ENCODE assay signal across 8 cellular contexts in genomic region chr7:22885824-22886255, GRCh38.
A peak's percentile ranks its signal among the peaks of the same experiment; 100 is the strongest.
DNase-seq lines count a peak whose midpoint lies in the region; ATAC-seq, FAIRE-seq and TF ChIP-seq lines count a peak whose summit lies in the region.

No MANE protein-coding gene starts in this region.

- no peak for FAIRE-seq in H54 (lab: Jason Lieb, UNC)

- ATAC-seq in GM21367 (IDR thresholded peaks at IDR 0.05; ENCODE audit: unreplicated experiment) (peak; percentile 86), HG03575 (IDR thresholded peaks at IDR 0.05; ENCODE audit: extremely low read depth, insufficient number of reproducible peaks, low FRiP score, unreplicated experiment) (peak; percentile 76), esophagus mucosa (no peak)

- TF ChIP-seq POLR2A in H54 (IDR thresholded peaks at IDR 0.05; ENCODE audit: low read depth, low read length) = no peak

- DNase-seq in EH (ENCODE audit: low read depth) = peak; percentile 49
- DNase-seq in activated CD4-positive, CD25-positive, alpha-beta regulatory T cell treated with anti-CD3 and anti-CD28 coated beads, Interleukin-2, amount 50 U/mL, for 16 hours (ENCODE audit: low read depth, low spot score) = peak; percentile 17
- peak; percentile 21 for DNase-seq in kidney tubule cell (ENCODE audit: low spot score)
- DNase-seq in H54 (ENCODE audit: insufficient read length, low spot score) = no peak
- DNase-seq in NCI-H2107 treated with DMSO at 0.1 percent for 48 hours (lab: John Stamatoyannopoulos, UW; ENCODE audit: unreplicated experiment) = no peak

Comparison
In these comparisons a context has a peak if more than half of its experiments do, and no peak if none do; other contexts are left out.
1. DNase-seq: peak in EH (single experiment), activated CD4-positive, CD25-positive, alpha-beta regulatory T cell treated with anti-CD3 and anti-CD28 coated beads, Interleukin-2, amount 50 U/mL, for 16 hours (single experiment) and kidney tubule cell (single experiment); none in H54 (single experiment) and NCI-H2107 treated with DMSO at 0.1 percent for 48 hours (single experiment).